In genomic region chrX:2552621-2553297, GRCh38 we compare ENCODE assay signal across 14 cellular contexts. TPM values are rescaled to one million over a fixed set of nuclear protein-coding genes. Genes with fewer than 3 reads are reported as not detected.
DNase-seq lines count a peak whose midpoint lies in the region; ATAC-seq and TF ChIP-seq lines count a peak whose summit lies in the region.
"Had no signal": no experiment of that assay in that cellular context is flagged by ENCODE, and none has a peak within 500 bp of the region (broad histone marks: within the 10 kb centered on the region; RNA-seq: fewer than 3 reads in every experiment).

No MANE protein-coding gene starts in this region.

- H4K20me1 ChIP-seq in OCI-LY1 (ENCODE audit: insufficient read depth, low read length): no peaks in the 10 kb centered on the region

- H3K4me1 ChIP-seq in OCI-LY1 (ENCODE audit: insufficient read depth, low read length, severe bottlenecking): peaks cover 29% of the 10 kb centered on the region

- DNase-seq in Caki2 (ENCODE audit: low read depth): peak; percentile 97
- DNase-seq in epithelial cell of proximal tubule (ENCODE audit: low read depth): peak; percentile 52
- no peak for DNase-seq in osteocyte (ENCODE audit: extremely low spot score, unreplicated experiment)
- no peak for DNase-seq in activated naive CD4-positive, alpha-beta T cell treated with anti-CD3 and anti-CD28 coated beads for 36 hours
- DNase-seq in NCI-H524 (lab: John Stamatoyannopoulos, UW): no peak
- DNase-seq in iPS-NIHi7 (ENCODE audit: extremely low spot score): no peak
- DNase-seq: activated T-cell treated with anti-CD3 and anti-CD28 coated beads, Interleukin-2, amount 50 U/mL, for 48 hours; Right ventricle myocardium superior; stimulated activated naive B cell treated with anti-CD40 and anti-IgM and Interleukin-4, amounts not matched to agents 10 μg/mL and 1 μg/mL and 100 μg/mL, for 72 hours had no signal

- no peaks in the 10 kb centered on the region; the same call in 1 of the 2 replicates for H3K27me3 ChIP-seq in OCI-LY1 (ENCODE audit: insufficient read depth, low read length)

- H3K9me2 ChIP-seq in OCI-LY1 (ENCODE audit: low read depth, low read length): no peaks in the 10 kb centered on the region

- H3K79me2 ChIP-seq in OCI-LY1 (ENCODE audit: insufficient read depth, low read length): no peaks in the 10 kb centered on the region

- peaks cover 5% of the 10 kb centered on the region for H3K9me3 ChIP-seq in OCI-LY1 (ENCODE audit: low read length)

- no peak for ATAC-seq in GM21423 (IDR thresholded peaks at IDR 0.05; ENCODE audit: unreplicated experiment)
- ATAC-seq: HCT116; natural killer cell treated with Interleukin-12 subunit alpha and Interleukin-12 subunit beta and Interleukin-15 and Interleukin-18, amount 100 ng/mL, for 72 hours; stimulated activated naive B cell treated with anti-CD40 and anti-IgM and Interleukin-4, amounts not matched to agents 10 μg/mL and 1 μg/mL and 100 μg/mL, for 72 hours had no signal

- intact Hi-C loops in activated naive CD4-positive, alpha-beta T cell treated with anti-CD3 and anti-CD28 coated beads for 36 hours (cut with micrococcal nuclease): no loop called here

- H3K9ac ChIP-seq in OCI-LY1 (ENCODE audit: low read length): no peak overlapping the region

- H3F3A ChIP-seq in OCI-LY1 (ENCODE audit: insufficient read depth, low read length): no peaks in the 10 kb centered on the region

- H3K9me3 Mint-ChIP-seq in osteocyte (ENCODE audit: unreplicated experiment): peaks cover 6% of the 10 kb centered on the region
- H3K9me3 Mint-ChIP-seq in activated naive CD4-positive, alpha-beta T cell treated with anti-CD3 and anti-CD28 coated beads for 36 hours: no peaks in the 10 kb centered on the region
- H3K9me3 Mint-ChIP-seq: natural killer cell treated with Interleukin-12 subunit alpha and Interleukin-12 subunit beta and Interleukin-15 and Interleukin-18, amount 100 ng/mL, for 72 hours had no signal

- TF ChIP-seq CTCF in OCI-LY1 (IDR thresholded peaks at IDR 0.05; ENCODE audit: low read length) (no peak), epithelial cell of proximal tubule (conservative IDR thresholded peaks at IDR 0.05; ENCODE audit: low read depth, low read length) (no peak), osteocyte (IDR thresholded peaks at IDR 0.05) (no peak)

- H3K27me3 Mint-ChIP-seq in osteocyte (ENCODE audit: unreplicated experiment): peaks cover 13% of the 10 kb centered on the region
- peaks cover 13% of the 10 kb centered on the region for H3K27me3 Mint-ChIP-seq in activated naive CD4-positive, alpha-beta T cell treated with anti-CD3 and anti-CD28 coated beads for 36 hours (ENCODE audit: low read depth)

- no peak overlapping the region for H3K4me3 Mint-ChIP-seq in osteocyte (ENCODE audit: unreplicated experiment)
- no peak overlapping the region for H3K4me3 Mint-ChIP-seq in activated naive CD4-positive, alpha-beta T cell treated with anti-CD3 and anti-CD28 coated beads for 36 hours
- H3K4me3 Mint-ChIP-seq: natural killer cell treated with Interleukin-12 subunit alpha and Interleukin-12 subunit beta and Interleukin-15 and Interleukin-18, amount 100 ng/mL, for 72 hours; stimulated activated naive B cell treated with anti-CD40 and anti-IgM and Interleukin-4, amounts not matched to agents 10 μg/mL and 1 μg/mL and 100 μg/mL, for 72 hours had no signal

- peak overlapping the region; percentile 29 for H3K4me2 ChIP-seq in OCI-LY1 (ENCODE audit: low read length)

- CTCF ChIA-PET in activated naive CD4-positive, alpha-beta T cell treated with anti-CD3 and anti-CD28 coated beads for 36 hours (lab: Charles Lee): no interaction called here

- peak overlapping the region; percentile 23 for H3K4me3 ChIP-seq in OCI-LY1 (ENCODE audit: low read depth, low read length, poor library complexity, severe bottlenecking)
- H3K4me3 ChIP-seq in epithelial cell of proximal tubule (ENCODE audit: low read depth, low read length): no peak overlapping the region

- H3K36me3 Mint-ChIP-seq in osteocyte (ENCODE audit: unreplicated experiment): peaks cover 3% of the 10 kb centered on the region
- no peaks in the 10 kb centered on the region for H3K36me3 Mint-ChIP-seq in activated naive CD4-positive, alpha-beta T cell treated with anti-CD3 and anti-CD28 coated beads for 36 hours (ENCODE audit: low read depth)
- H3K36me3 Mint-ChIP-seq: natural killer cell treated with Interleukin-12 subunit alpha and Interleukin-12 subunit beta and Interleukin-15 and Interleukin-18, amount 100 ng/mL, for 72 hours; stimulated activated naive B cell treated with anti-CD40 and anti-IgM and Interleukin-4, amounts not matched to agents 10 μg/mL and 1 μg/mL and 100 μg/mL, for 72 hours had no signal

- H3K4me1 Mint-ChIP-seq in osteocyte (ENCODE audit: unreplicated experiment): peaks cover 53% of the 10 kb centered on the region
- no peaks in the 10 kb centered on the region for H3K4me1 Mint-ChIP-seq in activated naive CD4-positive, alpha-beta T cell treated with anti-CD3 and anti-CD28 coated beads for 36 hours (ENCODE audit: low read depth)

- H3K27ac ChIP-seq in OCI-LY1 (ENCODE audit: low read depth, low read length, poor library complexity, severe bottlenecking): no peak overlapping the region
- H3K27ac ChIP-seq: epithelial cell of prostate had no signal

- H3K27ac Mint-ChIP-seq in osteocyte (ENCODE audit: unreplicated experiment): peak overlapping the region; percentile 93
- no peak overlapping the region for H3K27ac Mint-ChIP-seq in activated naive CD4-positive, alpha-beta T cell treated with anti-CD3 and anti-CD28 coated beads for 36 hours
- H3K27ac Mint-ChIP-seq: natural killer cell treated with Interleukin-12 subunit alpha and Interleukin-12 subunit beta and Interleukin-15 and Interleukin-18, amount 100 ng/mL, for 72 hours; stimulated activated naive B cell treated with anti-CD40 and anti-IgM and Interleukin-4, amounts not matched to agents 10 μg/mL and 1 μg/mL and 100 μg/mL, for 72 hours had no signal

- no peak overlapping the region for H2AFZ ChIP-seq in OCI-LY1 (ENCODE audit: low read length)

- in situ Hi-C loops in Caki2 (cut with HindIII; ENCODE audit: low pct_unique_long_range_greater_than_20kb, low sequenced_read_pairs): no loop called here

- H3K36me3 ChIP-seq in OCI-LY1 (ENCODE audit: insufficient read depth, low read length): no peaks in the 10 kb centered on the region; the same call in 1 of the 2 replicates

RNA-seq across cellular contexts. Expression of gene DHRSX, which starts 52.0 kb away (rescaled TPM):
- total RNA-seq in Caki2 (2014; rRNA removed; shearing (Covaris generic); ENCODE audit: low replicate concordance): 31.3 and 38.2 TPM in 2 replicates
- total RNA-seq in epithelial cell of proximal tubule (20.5 and 22.8 TPM in 2 replicates), osteocyte (42.2 and 45.0 TPM in 2 replicates)
- 10 to 100 TPM; 18.8 to 21.4 TPM for total RNA-seq in activated naive CD4-positive, alpha-beta T cell treated with anti-CD3 and anti-CD28 coated beads for 36 hours

RNA-seq across cellular contexts. Expression of gene ZBED1, which starts 52.0 kb away (rescaled TPM):
- 46.5 and 56.4 TPM in 2 replicates for total RNA-seq in Caki2 (2014; rRNA removed; shearing (Covaris generic); ENCODE audit: low replicate concordance)
- total RNA-seq in epithelial cell of proximal tubule: 36.7 and 39.2 TPM in 2 replicates
- 56.4 and 58.3 TPM in 2 replicates for total RNA-seq in osteocyte
- total RNA-seq in activated naive CD4-positive, alpha-beta T cell treated with anti-CD3 and anti-CD28 coated beads for 36 hours: 10 to 100 TPM; 18.9 to 20.6 TPM

Comparison
In these comparisons a context has a peak if more than half of its experiments do, and no peak if none do; other contexts are left out.
1. DNase-seq: peak in Caki2 (single experiment) and epithelial cell of proximal tubule (single experiment); none in osteocyte (single experiment), activated naive CD4-positive, alpha-beta T cell treated with anti-CD3 and anti-CD28 coated beads for 36 hours (single experiment), NCI-H524 (0 of 2) and iPS-NIHi7 (single experiment).